In the genomic region with DNA sequence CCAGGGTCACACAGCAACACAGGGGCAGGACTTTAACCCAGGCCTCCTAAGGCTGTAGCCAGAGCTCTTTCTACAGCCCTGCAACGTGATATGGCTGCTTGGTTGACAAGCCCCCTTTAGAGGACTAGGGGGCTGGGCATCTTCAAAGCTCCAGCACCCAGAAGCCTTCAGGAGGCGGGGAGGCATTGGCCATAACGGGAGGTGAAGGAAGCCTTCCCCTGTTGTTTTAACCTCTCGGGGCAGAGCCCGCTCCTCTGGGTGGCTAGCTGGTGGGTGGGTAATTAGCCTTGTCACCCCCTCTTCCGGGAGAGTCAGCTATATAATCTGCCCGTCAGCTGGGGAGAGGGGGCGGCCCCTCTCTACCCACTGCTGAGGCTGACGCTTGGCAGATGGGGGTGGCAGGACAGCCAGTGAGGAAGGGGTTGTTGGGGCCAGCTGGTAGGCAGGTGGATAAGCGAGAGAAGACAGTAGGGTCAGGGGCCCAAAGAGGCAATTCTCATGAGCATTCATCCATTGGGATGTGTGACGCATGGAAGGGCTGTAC, we compare ENCODE assay signal across 21 cellular contexts. TPM values are rescaled to one million over a fixed set of nuclear protein-coding genes. Genes with fewer than 3 reads are reported as not detected.
DNase-seq lines count a peak whose midpoint lies in the region; ATAC-seq and TF ChIP-seq lines count a peak whose summit lies in the region.
"Had no signal": no experiment of that assay in that cellular context is flagged by ENCODE, and none has a peak within 500 bp of the region (broad histone marks: within the 10 kb centered on the region; RNA-seq: fewer than 3 reads in every experiment).

No MANE protein-coding gene starts in this region.

- CTCF ChIA-PET in RWPE1 (lab: Yijun Ruan, JAX) (interaction anchor here (0.6 to 0.7 kb wide), 2 partner anchors 18 to 149 kb away, joined by 3 read pairs; no protein-coding TSS in a partner anchor), OCI-LY7 (lab: Charles Lee; ENCODE audit: unreplicated experiment) (no interaction called here)

- no peak for TF ChIP-seq CTCF in H9 (conservative IDR thresholded peaks at IDR 0.05)
- TF ChIP-seq CTCF in RWPE1 (conservative IDR thresholded peaks at IDR 0.05; ENCODE audit: low read depth) = no peak
- TF ChIP-seq CTCF in osteoblast (IDR thresholded peaks at IDR 0.05; ENCODE audit: extremely low read depth, low read depth, low read length) = no peak
- no peak for TF ChIP-seq CTCF in lower lobe of right lung (IDR thresholded peaks at IDR 0.05)
- TF ChIP-seq CTCF in OCI-LY7 (conservative IDR thresholded peaks at IDR 0.05; ENCODE audit: low read length) = no peak
- TF ChIP-seq CTCF in chondrocyte (IDR thresholded peaks at IDR 0.05) = no peak

- H3K9me2 ChIP-seq in OCI-LY7 (ENCODE audit: insufficient read depth, low read length) = no peaks in the 10 kb centered on the region

- no TSS peak for BruUV-seq in OCI-LY7 (replicated peaks; lab: Mats Ljungman, UMichigan)

- POLR2A ChIA-PET in RWPE1 (lab: Yijun Ruan, JAX; ENCODE audit: low non-redundant PET) = no interaction called here
- POLR2A ChIA-PET in OCI-LY7 (lab: Charles Lee) = no interaction called here

- H3K56ac ChIP-seq in H9 (ENCODE audit: insufficient read length, low read depth, low read length) = no peak overlapping the region

- H2BK12ac ChIP-seq in H9 (ENCODE audit: insufficient read length, low read depth, low read length) = no peak overlapping the region

- no peak overlapping the region for H4K91ac ChIP-seq in H9 (ENCODE audit: insufficient read length, low read depth, low read length)

- H3K4me2 ChIP-seq in H9 (ENCODE audit: insufficient read depth, insufficient read length, low read length) (no peak overlapping the region), osteoblast (ENCODE audit: insufficient read depth, low read length) (peak overlapping the region; percentile 25), OCI-LY7 (ENCODE audit: low read length) (no peak overlapping the region)
- H3K4me2 ChIP-seq: BLaER1 had no signal

- no CpG with 5 or more reads among the region's 11 CpGs for WGBS in H9 (ENCODE audit: extremely low coverage, insufficient read length, low lambda C conversion rate)

- no peak overlapping the region for H3T11ph ChIP-seq in H9 (ENCODE audit: low read length)

- H3K9me3 Mint-ChIP-seq in H9 (no peaks in the 10 kb centered on the region; a peak in 1 of 5 replicates), chondrocyte (ENCODE audit: low read depth) (peaks cover 5% of the 10 kb centered on the region)
- H3K9me3 Mint-ChIP-seq: CD4-positive, CD25-positive, alpha-beta regulatory T cell; CD8-positive, alpha-beta T cell had no signal

- H3K4me1 Mint-ChIP-seq in H9 (peaks cover 24 to 26% of the 10 kb centered on the region in 2 experiments), chondrocyte (ENCODE audit: low read depth) (peaks cover 51% of the 10 kb centered on the region)
- H3K4me1 Mint-ChIP-seq: B cell had no signal

- H3K4me3 ChIP-seq in osteoblast (ENCODE audit: insufficient read depth, low read length) (no peak overlapping the region), lower lobe of right lung (no peak overlapping the region), OCI-LY7 (ENCODE audit: low read depth, low read length, poor library complexity, severe bottlenecking) (no peak overlapping the region)
- H3K4me3 ChIP-seq: BLaER1 had no signal

- H3K9me3 ChIP-seq in H9 (ENCODE audit: control insufficient read depth, low read depth, low read length) (no peaks in the 10 kb centered on the region), osteoblast (ENCODE audit: low read depth, low read length) (no peaks in the 10 kb centered on the region), lower lobe of right lung (no peaks in the 10 kb centered on the region), OCI-LY7 (ENCODE audit: low read length) (no peaks in the 10 kb centered on the region)
- H3K9me3 ChIP-seq: BLaER1, Caco-2 had no signal

- H3K4me1 ChIP-seq in H9 (ENCODE audit: insufficient read depth, low read length) = peaks cover 2% of the 10 kb centered on the region; the same call in 1 of the 2 replicates
- H3K4me1 ChIP-seq in osteoblast (ENCODE audit: insufficient read depth, low read length) = peaks cover 59% of the 10 kb centered on the region
- H3K4me1 ChIP-seq in lower lobe of right lung = no peaks in the 10 kb centered on the region
- no peaks in the 10 kb centered on the region for H3K4me1 ChIP-seq in OCI-LY7 (ENCODE audit: insufficient read depth, low read length, poor library complexity, severe bottlenecking)

- no peak overlapping the region for H4K8ac ChIP-seq in H9 (replicated peaks; ENCODE audit: insufficient read length, low read depth, low read length)

- no peak overlapping the region for H2BK120ac ChIP-seq in H9 (ENCODE audit: low read depth, low read length, poor library complexity, severe bottlenecking)

- no peak overlapping the region for H3K27ac ChIP-seq in H9 (ENCODE audit: insufficient read length, low read depth, low read length)
- peak overlapping the region; percentile 39 for H3K27ac ChIP-seq in RWPE1
- peak overlapping the region; percentile 19 for H3K27ac ChIP-seq in osteoblast (ENCODE audit: low read depth, low read length)
- H3K27ac ChIP-seq in lower lobe of right lung = no peak overlapping the region
- no peak overlapping the region for H3K27ac ChIP-seq in OCI-LY7 (ENCODE audit: low read depth, low read length, poor library complexity, severe bottlenecking)
- H3K27ac ChIP-seq: 22Rv1, BLaER1, C4-2B had no signal

- no peak overlapping the region for H4K5ac ChIP-seq in H9 (ENCODE audit: insufficient read length, low read depth, low read length)

- H3K23me2 ChIP-seq in H9 (ENCODE audit: insufficient read length, low read depth, low read length, poor library complexity, severe bottlenecking) = no peaks in the 10 kb centered on the region

- no peak overlapping the region for H3K9ac ChIP-seq in H9 (ENCODE audit: extremely low read depth, insufficient read length, low read length)
- H3K9ac ChIP-seq: BLaER1 had no signal

- intact Hi-C loops in lower lobe of right lung (cut with DNase I) (no loop called here), OCI-LY7 (cut with micrococcal nuclease; ENCODE audit: unreplicated experiment) (no loop called here)

- H3K27me3 Mint-ChIP-seq in H9 (ENCODE audit: low read depth) = peaks cover 5% of the 10 kb centered on the region
- H3K27me3 Mint-ChIP-seq in chondrocyte (ENCODE audit: low read depth) = peaks cover 11% of the 10 kb centered on the region

- no peak overlapping the region for H3K4ac ChIP-seq in H9 (ENCODE audit: low read depth, low read length)

- H3K18ac ChIP-seq in H9 (ENCODE audit: insufficient read length, low read depth, low read length) = peak overlapping the region; percentile 18

- H3K36me3 Mint-ChIP-seq in H9 (ENCODE audit: insufficient read depth in 1 of 3, low read depth in 3 of 3) (peaks cover 0 to 5% (median 0%) of the 10 kb centered on the region in 3 experiments; a peak in 1 of 7 replicates), chondrocyte (ENCODE audit: low read depth) (no peaks in the 10 kb centered on the region)
- H3K36me3 Mint-ChIP-seq: CD8-positive, alpha-beta T cell had no signal

- no peak overlapping the region; the same call in 1 of the 2 replicates for H3K14ac ChIP-seq in H9 (ENCODE audit: insufficient read depth, low read length)

- H3K36me3 ChIP-seq in osteoblast (ENCODE audit: insufficient read depth, low read length) = no peaks in the 10 kb centered on the region
- H3K36me3 ChIP-seq in lower lobe of right lung = no peaks in the 10 kb centered on the region
- no peaks in the 10 kb centered on the region for H3K36me3 ChIP-seq in OCI-LY7 (ENCODE audit: insufficient read depth, low read length)
- H3K36me3 ChIP-seq: BLaER1 had no signal

- H3K23ac ChIP-seq in H9 (ENCODE audit: insufficient read length, low read depth, low read length) = no peak overlapping the region

- H2BK5ac ChIP-seq in H9 (ENCODE audit: insufficient read length, low read length) = no peak overlapping the region

- H4K20me1 ChIP-seq in H9 (ENCODE audit: control insufficient read depth, insufficient read depth, insufficient read length) (no peaks in the 10 kb centered on the region), osteoblast (ENCODE audit: insufficient read depth, low read length) (no peaks in the 10 kb centered on the region), OCI-LY7 (ENCODE audit: insufficient read depth, low read length) (no peaks in the 10 kb centered on the region)
- H4K20me1 ChIP-seq: BLaER1 had no signal

- H2AFZ ChIP-seq in H9 (ENCODE audit: low read length) = no peak overlapping the region
- H2AFZ ChIP-seq in osteoblast (ENCODE audit: low read length) = peak overlapping the region; percentile 24
- H2AFZ ChIP-seq in OCI-LY7 (ENCODE audit: low read length) = no peak overlapping the region

- H3K79me1 ChIP-seq in H9 (ENCODE audit: insufficient read depth, low read depth, low read length, poor library complexity, severe bottlenecking) = no peaks in the 10 kb centered on the region

- no peaks in the 10 kb centered on the region for H3K27me3 ChIP-seq in H9 (ENCODE audit: insufficient read depth, low read length)
- H3K27me3 ChIP-seq in osteoblast (ENCODE audit: insufficient read depth, low read length) = no peaks in the 10 kb centered on the region
- peaks cover 2% of the 10 kb centered on the region for H3K27me3 ChIP-seq in lower lobe of right lung (ENCODE audit: low read depth)
- H3K27me3 ChIP-seq: BLaER1 had no signal

- H2BK15ac ChIP-seq in H9 (ENCODE audit: low read depth, low read length) = no peak overlapping the region; the same call in 1 of the 2 replicates

- H3K4me3 Mint-ChIP-seq in H9 = no peak overlapping the region
- no peak overlapping the region for H3K4me3 Mint-ChIP-seq in chondrocyte (ENCODE audit: unreplicated experiment)
- H3K4me3 Mint-ChIP-seq: B cell; CD4-positive, CD25-positive, alpha-beta regulatory T cell; CD8-positive, alpha-beta T cell; HFFc6 had no signal

- H3K79me2 ChIP-seq in H9 (ENCODE audit: insufficient read depth, low read length) (no peaks in the 10 kb centered on the region), osteoblast (ENCODE audit: insufficient read depth, low read length) (no peaks in the 10 kb centered on the region), OCI-LY7 (ENCODE audit: insufficient read depth, low read depth, low read length) (no peaks in the 10 kb centered on the region)

- DNase-seq in H9 (no peak), RWPE1 (ENCODE audit: low spot score) (no peak), left kidney (ENCODE audit: low read depth, low spot score) (peak; percentile 76), osteoblast (ENCODE audit: insufficient read length, low spot score, missing footprints) (peak; percentile 75), lower lobe of right lung (no peak), OCI-LY7 (ENCODE audit: low spot score) (no peak), chondrocyte (ENCODE audit: low spot score) (no peak)
- DNase-seq: Caco-2; CD4-positive, CD25-positive, alpha-beta regulatory T cell; CD8-positive, alpha-beta T cell; DMS153; DND-41; GOT3; H7; HFFc6 had no signal

- no peak for ATAC-seq in GM19351 (IDR thresholded peaks at IDR 0.05; ENCODE audit: unreplicated experiment)
- no peak for ATAC-seq in lower lobe of right lung
- ATAC-seq: CD8-positive, alpha-beta T cell; HCT116 had no signal

- H3K27ac Mint-ChIP-seq in H9 (peak overlapping the region in 1 of 3 experiments; percentile 74; a peak in 1 of 7 replicates), chondrocyte (ENCODE audit: unreplicated experiment) (no peak overlapping the region)
- H3K27ac Mint-ChIP-seq: B cell; CD4-positive, CD25-positive, alpha-beta regulatory T cell; CD8-positive, alpha-beta T cell; HFFc6 had no signal

- no peak overlapping the region for H2AK5ac ChIP-seq in H9 (ENCODE audit: insufficient read length, low read length)

- H2BK20ac ChIP-seq in H9 (ENCODE audit: low read depth, low read length, poor library complexity, severe bottlenecking) = no peak overlapping the region

RNA-seq across cellular contexts. Expression of a gene that starts 32.9 kb away (rescaled TPM):
- total RNA-seq in H9 (2021) (7.0 and 8.8 TPM in 2 replicates), osteoblast (3.6 and 6.8 TPM in 2 replicates), lower lobe of right lung (3.8 TPM), OCI-LY7 (2022) (not detected in 2 replicates), chondrocyte (0.92 to 2.0 TPM (median 1.5 TPM) in 3 replicates)
- total RNA-seq in OCI-LY7 (2014; rRNA removed; shearing (Covaris generic)) = not detected in 2 replicates
- total RNA-seq: B cell; CD8-positive, alpha-beta T cell had no signal

Comparison
In these comparisons a context has a peak if more than half of its experiments do, and no peak if none do; other contexts are left out.
1. DNase-seq: peak in left kidney (single experiment) and osteoblast (single experiment); none in H9 (single experiment), RWPE1 (single experiment), lower lobe of right lung (single experiment), OCI-LY7 (single experiment) and chondrocyte (single experiment).
2. H3K27ac ChIP-seq: peak in RWPE1 (single experiment) and osteoblast (single experiment); none in H9 (single experiment), lower lobe of right lung (single experiment) and OCI-LY7 (single experiment).